ENCODE assay signal across 12 cellular contexts in the genomic region with DNA sequence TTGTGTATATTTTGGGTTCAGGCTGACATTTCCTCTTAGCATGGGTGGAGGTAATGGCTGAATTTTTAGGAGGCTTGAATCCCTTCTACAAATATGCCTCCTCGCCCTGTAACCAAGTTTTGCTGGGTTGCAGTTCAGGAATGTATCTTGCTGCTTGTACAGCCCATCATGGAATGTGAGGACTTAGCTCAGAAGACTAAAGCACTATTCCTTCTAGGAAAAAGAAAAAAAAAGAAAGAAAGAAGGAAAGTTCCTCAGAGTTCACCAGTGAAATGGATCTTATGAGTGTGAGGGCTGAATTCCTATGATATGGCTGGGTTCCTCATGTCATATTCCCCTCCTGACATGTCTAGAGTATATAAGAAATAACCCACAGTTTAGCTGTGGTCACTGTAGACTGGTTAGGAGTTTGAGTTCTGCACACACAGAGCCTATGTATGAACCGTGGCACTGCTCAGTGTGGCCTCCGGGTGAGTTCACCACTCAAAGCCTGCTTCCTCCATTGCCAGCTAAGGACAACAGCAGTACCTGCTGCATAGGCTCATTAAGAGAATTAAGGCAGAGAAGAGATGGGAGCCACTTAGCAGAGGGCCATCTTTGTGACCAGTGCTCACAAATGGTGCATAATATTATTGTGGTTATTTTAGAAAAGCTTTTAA.
A peak's percentile ranks its signal among the peaks of the same experiment; 100 is the strongest.
DNase-seq lines count a peak whose midpoint lies in the region; TF ChIP-seq lines count a peak whose summit lies in the region.
"Had no signal": no experiment of that assay in that cellular context is flagged by ENCODE, and none has a peak within 500 bp of the region (broad histone marks: within the 10 kb centered on the region; RNA-seq: fewer than 3 reads in every experiment).

No MANE protein-coding gene starts in this region.

- CTCF ChIA-PET in RWPE1 (lab: Yijun Ruan, JAX): interaction anchor here (0.6 to 1.5 kb wide), 3 partner anchors 9 to 129 kb away, joined by 3 to 6 read pairs (median 3); no protein-coding TSS in a partner anchor

- no peaks in the 10 kb centered on the region for H3K9me3 ChIP-seq in suprapubic skin

- DNase-seq in RWPE1 (ENCODE audit: low spot score): no peak
- peak; percentile 13 for DNase-seq in fibroblast of gingiva (ENCODE audit: low read depth)
- no peak for DNase-seq in suprapubic skin (ENCODE audit: low spot score in 2 of 2)
- DNase-seq in stimulated activated naive CD4-positive, alpha-beta T cell (lab: John Stamatoyannopoulos, UW): no peak
- DNase-seq in NCI-H2081 treated with DMSO at 0.1 percent for 48 hours (lab: John Stamatoyannopoulos, UW): no peak
- no peak for DNase-seq in DMS153 (lab: John Stamatoyannopoulos, UW)
- DNase-seq: activated CD8-positive, alpha-beta T cell treated with anti-CD3 and anti-CD28 coated beads for 36 hours; activated naive CD4-positive, alpha-beta T cell treated with anti-CD3 and anti-CD28 coated beads, Interleukin-2, amount 50 U/mL, for 16 hours; activated T-cell treated with anti-CD3 and anti-CD28 coated beads, Interleukin-2, amount 50 U/mL, for 4 hours; NCI-H226; stimulated activated CD4-positive, alpha-beta T cell treated with anti-CD3 and anti-CD28 coated beads, Interleukin-2, amount 100 ng/mL, for 48 hours had no signal

- no peaks in the 10 kb centered on the region for H3K36me3 ChIP-seq in suprapubic skin

- H3K27me3 ChIP-seq in suprapubic skin: no peaks in the 10 kb centered on the region

- no peak overlapping the region for H3K4me3 ChIP-seq in suprapubic skin

- H3K4me1 ChIP-seq in suprapubic skin: peaks cover 18% of the 10 kb centered on the region

- TF ChIP-seq CTCF in GM12873 (IDR thresholded peaks at IDR 0.05; ENCODE audit: insufficient read depth, low read depth, low read length, missing control alignments) (peak; percentile 8), RWPE1 (conservative IDR thresholded peaks at IDR 0.05; ENCODE audit: low read depth) (no peak), suprapubic skin (IDR thresholded peaks at IDR 0.05) (no peak)

- POLR2A ChIA-PET in RWPE1 (lab: Yijun Ruan, JAX; ENCODE audit: low non-redundant PET): no interaction called here

- H3K27ac ChIP-seq in RWPE1: peak overlapping the region; percentile 81
- peak overlapping the region; percentile 31 for H3K27ac ChIP-seq in suprapubic skin

- no peak for TF ChIP-seq POLR2A in suprapubic skin (IDR thresholded peaks at IDR 0.05)

- WGBS in suprapubic skin: 66% methylated on average over 3 of the region's 3 CpGs

- no peak for TF ChIP-seq EP300 in suprapubic skin (IDR thresholded peaks at IDR 0.05)
